22 cellular contexts compared by ENCODE assay signal in genomic region chr11:116603783-116604323, GRCh38.
A peak's percentile ranks its signal among the peaks of the same experiment; 100 is the strongest.
DNase-seq lines count a peak whose midpoint lies in the region; ATAC-seq and TF ChIP-seq lines count a peak whose summit lies in the region.
"Had no signal": no experiment of that assay in that cellular context is flagged by ENCODE, and none has a peak within 500 bp of the region (broad histone marks: within the 10 kb centered on the region; RNA-seq: fewer than 3 reads in every experiment).

No MANE protein-coding gene starts in this region.

- no peaks in the 10 kb centered on the region for H3K4me1 ChIP-seq in mucosa of descending colon (ENCODE audit: low read depth)

- H3K4me1 Mint-ChIP-seq in type B pancreatic cell (ENCODE audit: unreplicated experiment), result no peaks in the 10 kb centered on the region
- H3K4me1 Mint-ChIP-seq: CD8-positive, alpha-beta memory T cell had no signal

- H3K9me3 Mint-ChIP-seq in type B pancreatic cell, result no peaks in the 10 kb centered on the region
- H3K9me3 Mint-ChIP-seq: CD14-positive monocyte had no signal

- intact Hi-C loops in sciatic nerve (cut with DNase I) (no loop called here), mucosa of descending colon (cut with DNase I, micrococcal nuclease) (no loop called here)

- H3K4me3 Mint-ChIP-seq in type B pancreatic cell, result no peak overlapping the region
- H3K4me3 Mint-ChIP-seq: CD14-positive monocyte; CD8-positive, alpha-beta memory T cell had no signal

- no peaks in the 10 kb centered on the region for H3K36me3 Mint-ChIP-seq in type B pancreatic cell
- H3K36me3 Mint-ChIP-seq: CD14-positive monocyte; CD8-positive, alpha-beta memory T cell had no signal

- no peak for ATAC-seq in sciatic nerve
- ATAC-seq in mucosa of descending colon, result no peak
- ATAC-seq in HG03460 (IDR thresholded peaks at IDR 0.05; ENCODE audit: unreplicated experiment), result no peak
- ATAC-seq: PC-3 had no signal

- H3K27ac Mint-ChIP-seq in type B pancreatic cell, result no peak overlapping the region
- H3K27ac Mint-ChIP-seq: CD14-positive monocyte; CD8-positive, alpha-beta memory T cell had no signal

- H3K36me3 ChIP-seq in mucosa of descending colon (ENCODE audit: low read depth), result no peaks in the 10 kb centered on the region
- H3K36me3 ChIP-seq: BE2C had no signal

- H3K9me3 ChIP-seq in mucosa of descending colon, result no peaks in the 10 kb centered on the region
- H3K9me3 ChIP-seq: BE2C had no signal

- DNase-seq in activated effector memory CD4-positive, alpha-beta T cell treated with anti-CD3 and anti-CD28 coated beads, Interleukin-2, amount 50 U/mL, for 16 hours, result peak; percentile 46
- no peak for DNase-seq in activated effector memory CD4-positive, alpha-beta T cell treated with Interleukin-2 at 50 U/mL for 16 hours
- DNase-seq in kidney tubule cell (ENCODE audit: low spot score) (peak; percentile 26), sciatic nerve (ENCODE audit: low spot score) (peak; percentile 34), type B pancreatic cell (ENCODE audit: extremely low spot score, unreplicated experiment) (no peak), COR-L47 (lab: John Stamatoyannopoulos, UW) (no peak), mucosa of descending colon (no peak)
- DNase-seq: 8988T; ACHN; BE2C; CD8-positive, alpha-beta memory T cell; DMS153; H7; NCI-H1092 treated with DMSO at 0.1 percent for 48 hours; NCI-H1436; NCI-H187 treated with DMSO at 0.1 percent for 48 hours; NCI-H524; NCI-H82; NK-92 treated with Interleukin-12 subunit alpha and Interleukin-12 subunit beta, amount 100 ng/mL, for 24 hours; PC-3 had no signal

- H3K27me3 Mint-ChIP-seq in type B pancreatic cell, result peaks cover 49% of the 10 kb centered on the region

- TF ChIP-seq CTCF in type B pancreatic cell (conservative IDR thresholded peaks at IDR 0.05) (no peak), mucosa of descending colon (IDR thresholded peaks at IDR 0.05) (no peak)

- H3K4me3 ChIP-seq in mucosa of descending colon, result no peak overlapping the region

Comparison
In these comparisons a context has a peak if more than half of its experiments do, and no peak if none do; other contexts are left out.
1. DNase-seq: peak in activated effector memory CD4-positive, alpha-beta T cell treated with anti-CD3 and anti-CD28 coated beads, Interleukin-2, amount 50 U/mL, for 16 hours (single experiment), kidney tubule cell (single experiment) and sciatic nerve (single experiment); none in activated effector memory CD4-positive, alpha-beta T cell treated with Interleukin-2 at 50 U/mL for 16 hours (single experiment), type B pancreatic cell (single experiment), COR-L47 (single experiment) and mucosa of descending colon (0 of 3).